Comparison of ENCODE assay signal across 21 cellular contexts in the genomic region with DNA sequence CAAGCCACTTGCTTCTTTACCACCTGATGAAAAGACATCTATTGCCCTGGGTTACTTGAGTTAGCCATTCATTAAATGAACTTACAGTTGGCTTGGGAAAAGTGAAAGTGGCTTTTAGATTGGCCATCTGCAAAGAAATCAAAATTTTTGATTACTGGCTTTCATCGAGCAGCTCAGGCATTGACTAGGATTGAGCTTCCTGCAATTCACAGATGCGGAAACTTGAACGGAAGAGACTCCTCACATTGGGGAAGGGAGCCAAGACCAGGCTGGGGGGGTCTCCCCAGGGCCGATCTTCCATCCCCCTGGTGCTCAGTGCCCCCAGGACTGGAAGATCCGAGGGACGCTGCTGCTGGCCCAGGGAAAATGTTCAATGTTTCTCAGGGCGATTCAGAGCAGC.
"Had no signal": no experiment of that assay in that cellular context is flagged by ENCODE, and none has a peak within 500 bp of the region (broad histone marks: within the 10 kb centered on the region; RNA-seq: fewer than 3 reads in every experiment).

No MANE protein-coding gene starts in this region.

- FAIRE-seq: small intestine had no signal

- H3K27me3 Mint-ChIP-seq: activated naive CD8-positive, alpha-beta T cell treated with anti-CD3 and anti-CD28 coated beads, Interleukin-2, amount 50 U/mL, for 24 hours; memory B cell; stimulated activated memory B cell treated with anti-CD40 and anti-IgM and Interleukin-4, amounts not matched to agents 10 μg/mL and 1 μg/mL and 100 μg/mL, for 72 hours had no signal

- H3K4me3 ChIP-seq: body of pancreas, cardiac muscle cell, left lung, right lobe of liver had no signal

- H3K9me3 Mint-ChIP-seq: activated naive CD8-positive, alpha-beta T cell treated with anti-CD3 and anti-CD28 coated beads, Interleukin-2, amount 50 U/mL, for 24 hours; activated T-helper 1 cell treated with anti-CD3 and anti-CD28 coated beads, Interleukin-12 subunit alpha, Interleukin-12 subunit beta, Interleukin-2, Interleukin-4 antibody, amounts not matched to agents 30 ng/mL and 10 ng/mL and 1 ng/mL, durations not matched to agents 14 hours and 24 hours and 36 hours; T-helper 2 cell treated with Interferon-gamma antibody and Interleukin-4, amounts not matched to agents 5 μg/mL and 100 μg/mL, for 36 hours had no signal

- H3K4me1 ChIP-seq: body of pancreas, parathyroid adenoma had no signal

- H3K9ac ChIP-seq: parathyroid adenoma, SK-N-SH had no signal

- H3K27ac Mint-ChIP-seq: activated naive CD8-positive, alpha-beta T cell treated with anti-CD3 and anti-CD28 coated beads, Interleukin-2, amount 50 U/mL, for 24 hours; nephron progenitor cell; stimulated activated memory B cell treated with anti-CD40 and anti-IgM and Interleukin-4, amounts not matched to agents 10 μg/mL and 1 μg/mL and 100 μg/mL, for 72 hours; T-helper 2 cell treated with Interferon-gamma antibody and Interleukin-4, amounts not matched to agents 5 μg/mL and 100 μg/mL, for 36 hours had no signal

- DNase-seq: activated CD4-positive, alpha-beta T cell treated with anti-CD3 and anti-CD28 coated beads for 1 hour; activated CD4-positive, alpha-beta T cell treated with anti-CD3 and anti-CD28 coated beads, Interleukin-2, amount 50 U/mL, for 1 hour; activated CD8-positive, alpha-beta T cell treated with anti-CD3 and anti-CD28 coated beads, Interleukin-2, amount 10 ng/mL, durations not matched to agents 7 days and 5 days; activated gamma-delta T cell; activated naive CD4-positive, alpha-beta T cell treated with anti-CD3 and anti-CD28 coated beads, Interleukin-2, amount 50 U/mL, for 16 hours; activated naive CD8-positive, alpha-beta T cell treated with anti-CD3 and anti-CD28 coated beads, Interleukin-2, amount 50 U/mL, for 24 hours; anterior cingulate cortex; body of pancreas; kidney glomerular epithelial cell; left lung; nephron progenitor cell; nucleus accumbens; right lobe of liver; SK-N-SH; small intestine had no signal

- ATAC-seq: activated CD8-positive, alpha-beta T cell treated with anti-CD3 and anti-CD28 coated beads, Interleukin-2, amount 10 ng/mL, durations not matched to agents 7 days and 5 days; activated naive CD8-positive, alpha-beta T cell treated with anti-CD3 and anti-CD28 coated beads, Interleukin-2, amount 50 U/mL, for 24 hours; body of pancreas; left lung; stimulated activated memory B cell treated with anti-CD40 and anti-IgM and Interleukin-4, amounts not matched to agents 10 μg/mL and 1 μg/mL and 100 μg/mL, for 72 hours had no signal

- H3K9me3 ChIP-seq: body of pancreas, left lung, right lobe of liver, SK-N-SH had no signal

- H3K27ac ChIP-seq: body of pancreas, cardiac muscle cell, parathyroid adenoma, right lobe of liver had no signal

- H3K4me3 Mint-ChIP-seq: activated CD8-positive, alpha-beta T cell treated with anti-CD3 and anti-CD28 coated beads, Interleukin-2, amount 10 ng/mL, durations not matched to agents 7 days and 5 days; activated naive CD8-positive, alpha-beta T cell treated with anti-CD3 and anti-CD28 coated beads, Interleukin-2, amount 50 U/mL, for 24 hours; activated T-helper 1 cell treated with anti-CD3 and anti-CD28 coated beads, Interleukin-12 subunit alpha, Interleukin-12 subunit beta, Interleukin-2, Interleukin-4 antibody, amounts not matched to agents 30 ng/mL and 10 ng/mL and 1 ng/mL, durations not matched to agents 14 hours and 24 hours and 36 hours; memory B cell; nephron progenitor cell; stimulated activated memory B cell treated with anti-CD40 and anti-IgM and Interleukin-4, amounts not matched to agents 10 μg/mL and 1 μg/mL and 100 μg/mL, for 72 hours; T-helper 2 cell treated with Interferon-gamma antibody and Interleukin-4, amounts not matched to agents 5 μg/mL and 100 μg/mL, for 36 hours had no signal
